ENCODE assay signal across 17 cellular contexts in the genomic region with DNA sequence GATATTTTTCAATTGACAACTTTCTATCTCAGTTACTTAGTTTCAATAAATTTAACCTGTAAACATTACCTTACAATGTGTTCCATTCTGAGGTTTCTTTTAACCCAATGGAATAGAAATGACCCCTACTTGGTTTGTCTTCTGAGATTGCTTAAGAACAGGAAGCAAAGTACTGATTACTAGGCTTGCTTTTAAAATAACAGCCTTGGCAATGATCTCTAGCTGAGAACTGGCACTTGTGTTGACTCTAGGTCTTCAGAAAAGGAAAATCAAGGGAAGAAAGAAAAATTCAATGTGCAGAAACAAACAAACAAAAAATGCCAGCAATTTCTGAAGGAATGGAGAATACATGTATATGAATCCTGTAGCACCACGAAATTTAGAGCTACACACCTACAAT.
DNase-seq lines count a peak whose midpoint lies in the region; TF ChIP-seq lines count a peak whose summit lies in the region.
"Had no signal": no experiment of that assay in that cellular context is flagged by ENCODE, and none has a peak within 500 bp of the region (broad histone marks: within the 10 kb centered on the region; RNA-seq: fewer than 3 reads in every experiment).

No MANE protein-coding gene starts in this region.

- peak overlapping the region; percentile 34 for H3K27ac ChIP-seq in neutrophil
- no peak overlapping the region for H3K27ac ChIP-seq in suprapubic skin

- H3K4me3 ChIP-seq in cardiac fibroblast (replicated peaks in 1 of 2; ENCODE audit: low read depth in 2 of 2, low read length in 2 of 2) = no peak overlapping the region
- H3K4me3 ChIP-seq in epithelial cell of proximal tubule (ENCODE audit: low read depth, low read length) = no peak overlapping the region
- no peak overlapping the region for H3K4me3 ChIP-seq in neutrophil (ENCODE audit: low read depth in 1 of 2, low read length in 1 of 2)
- no peak overlapping the region for H3K4me3 ChIP-seq in suprapubic skin

- TF ChIP-seq POLR2A in erythroblast (IDR thresholded peaks at IDR 0.05; ENCODE audit: low read length) (no peak), suprapubic skin (IDR thresholded peaks at IDR 0.05) (no peak)

- TF ChIP-seq CTCF in cardiac fibroblast (IDR thresholded peaks at IDR 0.05; ENCODE audit: low read depth, low read length) (no peak), epithelial cell of proximal tubule (conservative IDR thresholded peaks at IDR 0.05; ENCODE audit: low read depth, low read length) (no peak), neutrophil (IDR thresholded peaks at IDR 0.05) (no peak), suprapubic skin (IDR thresholded peaks at IDR 0.05) (no peak)

- DNase-seq in EH (ENCODE audit: low read depth) = peak; percentile 2
- peak; percentile 52 to 77 for DNase-seq in cardiac fibroblast (ENCODE audit: low read depth in 2 of 2)
- DNase-seq in epithelial cell of proximal tubule (ENCODE audit: low read depth) = peak; percentile 35
- no peak for DNase-seq in posterior vena cava (ENCODE audit: low spot score)
- DNase-seq in T1000 (lab: John Stamatoyannopoulos, UW) = no peak
- no peak for DNase-seq in erythroblast (lab: John Stamatoyannopoulos, UW)
- DNase-seq in suprapubic skin (ENCODE audit: low spot score in 2 of 2) = no peak
- DNase-seq: Caco-2, H9, MV-4-11, NCI-H1417, NCI-H187 treated with DMSO at 0.1 percent for 48 hours, NCI-H446 treated with DMSO at 0.1 percent for 48 hours, NCI-H748 treated with DMSO at 0.1 percent for 48 hours, OCI-M1, SHP77 treated with DMSO at 0.1 percent for 48 hours had no signal

- WGBS in suprapubic skin = 68% methylated on average over 1 of the region's 1 CpG

- H3K9me3 ChIP-seq in neutrophil (no peaks in the 10 kb centered on the region), suprapubic skin (no peaks in the 10 kb centered on the region)
- H3K9me3 ChIP-seq: Caco-2 had no signal

- intact Hi-C loops in posterior vena cava (cut with DNase I) = no loop called here

- H3K27me3 ChIP-seq in neutrophil (no peaks in the 10 kb centered on the region), suprapubic skin (no peaks in the 10 kb centered on the region)

- peaks cover 46 to 59% of the 10 kb centered on the region in 2 experiments for H3K4me1 ChIP-seq in neutrophil (ENCODE audit: control insufficient read depth in 1 of 2, insufficient read depth in 1 of 2, low read depth in 1 of 2, low read length in 1 of 2)
- peaks cover 37% of the 10 kb centered on the region for H3K4me1 ChIP-seq in suprapubic skin

- no peak for TF ChIP-seq EP300 in suprapubic skin (IDR thresholded peaks at IDR 0.05)

- H3K36me3 ChIP-seq in neutrophil = no peaks in the 10 kb centered on the region
- H3K36me3 ChIP-seq in suprapubic skin = no peaks in the 10 kb centered on the region

Comparison
In these comparisons a context has a peak if more than half of its experiments do, and no peak if none do; other contexts are left out.
1. DNase-seq: peak in EH (single experiment), cardiac fibroblast (2 of 2) and epithelial cell of proximal tubule (single experiment); none in posterior vena cava (single experiment), T1000 (single experiment), erythroblast (0 of 2) and suprapubic skin (0 of 2).